In genomic region chr9:131776473-131776872, GRCh38 we compare ENCODE assay signal across 1 cellular context.
TF ChIP-seq lines count a peak whose summit lies in the region.

No MANE protein-coding gene starts in this region.

TF ChIP-seq in A549, 52 proteins besides CTCF, POLR2A, EP300 and RAD21 (continued from another document):
- TF ChIP-seq, protein P1, sequence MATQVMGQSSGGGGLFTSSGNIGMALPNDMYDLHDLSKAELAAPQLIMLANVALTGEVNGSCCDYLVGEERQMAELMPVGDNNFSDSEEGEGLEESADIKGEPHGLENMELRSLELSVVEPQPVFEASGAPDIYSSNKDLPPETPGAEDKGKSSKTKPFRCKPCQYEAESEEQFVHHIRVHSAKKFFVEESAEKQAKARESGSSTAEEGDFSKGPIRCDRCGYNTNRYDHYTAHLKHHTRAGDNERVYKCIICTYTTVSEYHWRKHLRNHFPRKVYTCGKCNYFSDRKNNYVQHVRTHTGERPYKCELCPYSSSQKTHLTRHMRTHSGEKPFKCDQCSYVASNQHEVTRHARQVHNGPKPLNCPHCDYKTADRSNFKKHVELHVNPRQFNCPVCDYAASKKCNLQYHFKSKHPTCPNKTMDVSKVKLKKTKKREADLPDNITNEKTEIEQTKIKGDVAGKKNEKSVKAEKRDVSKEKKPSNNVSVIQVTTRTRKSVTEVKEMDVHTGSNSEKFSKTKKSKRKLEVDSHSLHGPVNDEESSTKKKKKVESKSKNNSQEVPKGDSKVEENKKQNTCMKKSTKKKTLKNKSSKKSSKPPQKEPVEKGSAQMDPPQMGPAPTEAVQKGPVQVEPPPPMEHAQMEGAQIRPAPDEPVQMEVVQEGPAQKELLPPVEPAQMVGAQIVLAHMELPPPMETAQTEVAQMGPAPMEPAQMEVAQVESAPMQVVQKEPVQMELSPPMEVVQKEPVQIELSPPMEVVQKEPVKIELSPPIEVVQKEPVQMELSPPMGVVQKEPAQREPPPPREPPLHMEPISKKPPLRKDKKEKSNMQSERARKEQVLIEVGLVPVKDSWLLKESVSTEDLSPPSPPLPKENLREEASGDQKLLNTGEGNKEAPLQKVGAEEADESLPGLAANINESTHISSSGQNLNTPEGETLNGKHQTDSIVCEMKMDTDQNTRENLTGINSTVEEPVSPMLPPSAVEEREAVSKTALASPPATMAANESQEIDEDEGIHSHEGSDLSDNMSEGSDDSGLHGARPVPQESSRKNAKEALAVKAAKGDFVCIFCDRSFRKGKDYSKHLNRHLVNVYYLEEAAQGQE (IDR thresholded peaks at IDR 0.05) = peak; percentile 87
- TF ChIP-seq, protein P2, sequence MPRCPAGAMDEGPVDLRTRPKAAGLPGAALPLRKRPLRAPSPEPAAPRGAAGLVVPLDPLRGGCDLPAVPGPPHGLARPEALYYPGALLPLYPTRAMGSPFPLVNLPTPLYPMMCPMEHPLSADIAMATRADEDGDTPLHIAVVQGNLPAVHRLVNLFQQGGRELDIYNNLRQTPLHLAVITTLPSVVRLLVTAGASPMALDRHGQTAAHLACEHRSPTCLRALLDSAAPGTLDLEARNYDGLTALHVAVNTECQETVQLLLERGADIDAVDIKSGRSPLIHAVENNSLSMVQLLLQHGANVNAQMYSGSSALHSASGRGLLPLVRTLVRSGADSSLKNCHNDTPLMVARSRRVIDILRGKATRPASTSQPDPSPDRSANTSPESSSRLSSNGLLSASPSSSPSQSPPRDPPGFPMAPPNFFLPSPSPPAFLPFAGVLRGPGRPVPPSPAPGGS (IDR thresholded peaks at IDR 0.05) = no peak
- TF ChIP-seq, protein P3, sequence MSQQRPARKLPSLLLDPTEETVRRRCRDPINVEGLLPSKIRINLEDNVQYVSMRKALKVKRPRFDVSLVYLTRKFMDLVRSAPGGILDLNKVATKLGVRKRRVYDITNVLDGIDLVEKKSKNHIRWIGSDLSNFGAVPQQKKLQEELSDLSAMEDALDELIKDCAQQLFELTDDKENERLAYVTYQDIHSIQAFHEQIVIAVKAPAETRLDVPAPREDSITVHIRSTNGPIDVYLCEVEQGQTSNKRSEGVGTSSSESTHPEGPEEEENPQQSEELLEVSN (IDR thresholded peaks at IDR 0.05; ENCODE audit: borderline replicate concordance, low read depth) = no peak
- TF ChIP-seq HEYL (CRISPR knock-in tag; IDR thresholded peaks at IDR 0.05) = no peak
